Comparison of ENCODE assay signal across 9 cellular contexts in the genomic region with DNA sequence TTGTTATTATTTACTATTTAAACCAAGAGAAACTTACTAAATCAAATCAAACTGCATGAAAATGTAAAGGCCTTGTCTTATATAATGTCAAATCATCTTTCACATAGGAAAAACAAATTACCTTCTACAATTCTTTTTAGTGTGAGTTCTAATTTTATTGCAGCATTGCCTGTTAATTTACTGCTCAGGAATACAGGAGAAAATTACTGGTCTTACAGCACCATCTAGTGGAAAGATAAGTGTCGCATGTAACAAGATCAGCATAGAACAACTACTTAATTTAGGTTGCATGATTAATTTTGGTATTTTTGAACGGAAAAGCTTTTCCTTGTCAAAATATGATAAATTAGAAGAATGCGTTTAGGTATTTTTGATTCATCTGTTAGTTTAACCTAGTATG.
DNase-seq lines count a peak whose midpoint lies in the region; ATAC-seq and TF ChIP-seq lines count a peak whose summit lies in the region.
"Had no signal": no experiment of that assay in that cellular context is flagged by ENCODE, and none has a peak within 500 bp of the region (broad histone marks: within the 10 kb centered on the region; RNA-seq: fewer than 3 reads in every experiment).

No MANE protein-coding gene starts in this region.

- no peak overlapping the region for H3K9ac ChIP-seq in parathyroid adenoma

- H3K36me3 ChIP-seq in parathyroid adenoma (ENCODE audit: control insufficient read depth, insufficient read depth, low read length): no peaks in the 10 kb centered on the region

- no peak overlapping the region for H3K4me2 ChIP-seq in parathyroid adenoma (ENCODE audit: low read length)

- DNase-seq in DMS79 treated with DMSO at 0.1 percent for 48 hours (lab: John Stamatoyannopoulos, UW) (peak; percentile 36), M059J (ENCODE audit: low read depth) (peak; percentile 50), RWPE1 (ENCODE audit: low spot score) (peak; percentile 26), fibroblast of gingiva (ENCODE audit: low read depth) (peak; percentile 52), hepatic stellate cell (ENCODE audit: low spot score) (no peak), activated gamma-delta T cell treated with Interleukin-2 at 50 U/mL for 16 hours (no peak)

- no peaks in the 10 kb centered on the region for H3K4me1 ChIP-seq in parathyroid adenoma

- H3K4me3 ChIP-seq in parathyroid adenoma (ENCODE audit: low read depth, low read length): no peak overlapping the region
- H3K4me3 ChIP-seq: skin epidermis had no signal

- TF ChIP-seq CTCF in RWPE1 (conservative IDR thresholded peaks at IDR 0.05; ENCODE audit: low read depth) (peak; percentile 56), parathyroid adenoma (IDR thresholded peaks at IDR 0.05) (peak; percentile 60)

- H3K27ac ChIP-seq in RWPE1: no peak overlapping the region
- no peak overlapping the region for H3K27ac ChIP-seq in parathyroid adenoma
- H3K27ac ChIP-seq: skin epidermis had no signal

- H2AFZ ChIP-seq in parathyroid adenoma: no peak overlapping the region

- no peak for ATAC-seq in GM21381 (IDR thresholded peaks at IDR 0.05; ENCODE audit: unreplicated experiment)

- no peaks in the 10 kb centered on the region for H3K27me3 ChIP-seq in parathyroid adenoma (ENCODE audit: control insufficient read depth, insufficient read depth, low read length)

- no peaks in the 10 kb centered on the region for H3K79me2 ChIP-seq in parathyroid adenoma

- no peaks in the 10 kb centered on the region for H3K9me3 ChIP-seq in parathyroid adenoma (ENCODE audit: control insufficient read depth, low read length)

- CTCF ChIA-PET in RWPE1 (lab: Yijun Ruan, JAX): interaction anchor here (0.6 to 0.9 kb wide), 5 partner anchors 13 to 1013 kb away, joined by 3 to 5 read pairs (median 4); no protein-coding TSS in a partner anchor

- POLR2A ChIA-PET in RWPE1 (lab: Yijun Ruan, JAX; ENCODE audit: low non-redundant PET): no interaction called here

Comparison
In these comparisons a context has a peak if more than half of its experiments do, and no peak if none do; other contexts are left out.
1. DNase-seq: peak in DMS79 treated with DMSO at 0.1 percent for 48 hours (single experiment), M059J (single experiment), RWPE1 (single experiment) and fibroblast of gingiva (single experiment); none in hepatic stellate cell (single experiment) and activated gamma-delta T cell treated with Interleukin-2 at 50 U/mL for 16 hours (single experiment).